17 cellular contexts compared by ENCODE assay signal in genomic region chr17:957856-958421, GRCh38. TPM values are rescaled to one million over a fixed set of nuclear protein-coding genes. Genes with fewer than 3 reads are reported as not detected.
DNase-seq lines count a peak whose midpoint lies in the region; ATAC-seq and TF ChIP-seq lines count a peak whose summit lies in the region.
"Had no signal": no experiment of that assay in that cellular context is flagged by ENCODE, and none has a peak within 500 bp of the region (broad histone marks: within the 10 kb centered on the region; RNA-seq: fewer than 3 reads in every experiment).

No MANE protein-coding gene starts in this region.

- H3K9me3 Mint-ChIP-seq in nephron (no peaks in the 10 kb centered on the region), type B pancreatic cell (peaks cover 9% of the 10 kb centered on the region)

- no peak for ATAC-seq in Right ventricle myocardium superior (ENCODE audit: poor library complexity)
- ATAC-seq in Right ventricle myocardium inferior: no peak
- no peak for ATAC-seq in GM21723 (IDR thresholded peaks at IDR 0.05; ENCODE audit: unreplicated experiment)

- H3K9me3 ChIP-seq in esophagus muscularis mucosa: no peaks in the 10 kb centered on the region
- H3K9me3 ChIP-seq: ovary, thyroid gland had no signal

- intact Hi-C loops in Right ventricle myocardium superior (cut with DNase I) (no loop called here), Right ventricle myocardium inferior (cut with DNase I) (no loop called here), esophagus muscularis mucosa (cut with DNase I) (no loop called here)

- H3K27ac Mint-ChIP-seq in nephron (peak overlapping the region in 2 of 3 experiments; percentile 14 to 55), type B pancreatic cell (peak overlapping the region; percentile 91)
- H3K27ac Mint-ChIP-seq: HFFc6 had no signal

- H3K36me3 Mint-ChIP-seq in nephron (ENCODE audit: low read depth) (peaks cover 18% of the 10 kb centered on the region), type B pancreatic cell (peaks cover 25% of the 10 kb centered on the region)

- H3K27me3 Mint-ChIP-seq in nephron (ENCODE audit: low read depth) (peaks cover 3% of the 10 kb centered on the region), type B pancreatic cell (no peaks in the 10 kb centered on the region)

- DNase-seq in Right ventricle myocardium superior: peak; percentile 15
- no peak for DNase-seq in Right ventricle myocardium inferior (ENCODE audit: missing footprints)
- no peak for DNase-seq in esophagus muscularis mucosa (ENCODE audit: extremely low spot score)
- DNase-seq in type B pancreatic cell (ENCODE audit: extremely low spot score, unreplicated experiment): no peak
- DNase-seq in T-helper 9 cell: no peak
- no peak for DNase-seq in NCI-H1105 (lab: John Stamatoyannopoulos, UW)
- DNase-seq: 8988T, HFFc6, NCI-H1694 treated with DMSO at 0.1 percent for 48 hours, NCI-H345, small intestine, T-helper 1 cell, thyroid gland had no signal

- H3K4me3 Mint-ChIP-seq in nephron (peak overlapping the region in 2 of 3 experiments; percentile 6 to 26), type B pancreatic cell (peak overlapping the region; percentile 74)

- no peaks in the 10 kb centered on the region for H3K36me3 ChIP-seq in esophagus muscularis mucosa
- H3K36me3 ChIP-seq: ovary, thyroid gland had no signal

- peak overlapping the region; percentile 78 to 90 (median 82) for H3K27ac ChIP-seq in esophagus muscularis mucosa (replicated peaks in 1 of 4)
- H3K27ac ChIP-seq: C4-2B, ovary, thyroid gland had no signal

- TF ChIP-seq CTCF in esophagus muscularis mucosa (IDR thresholded peaks at IDR 0.05) (no peak), nephron (IDR thresholded peaks at IDR 0.05; ENCODE audit: unreplicated experiment in 3 of 3) (no peak), type B pancreatic cell (conservative IDR thresholded peaks at IDR 0.05) (no peak)

- peaks cover 47% of the 10 kb centered on the region for H3K4me1 Mint-ChIP-seq in nephron
- peaks cover 28% of the 10 kb centered on the region for H3K4me1 Mint-ChIP-seq in type B pancreatic cell (ENCODE audit: unreplicated experiment)

- H3K27me3 ChIP-seq in esophagus muscularis mucosa: no peaks in the 10 kb centered on the region
- H3K27me3 ChIP-seq: ovary, thyroid gland had no signal

- H3K4me3 ChIP-seq in esophagus muscularis mucosa: no peak overlapping the region
- H3K4me3 ChIP-seq: ovary, thyroid gland had no signal

- 44% methylated on average over 20 of the region's 20 CpGs for WGBS in esophagus muscularis mucosa

- no peak for TF ChIP-seq EP300 in esophagus muscularis mucosa (IDR thresholded peaks at IDR 0.05)

- peaks cover 7 to 60% (median 44%) of the 10 kb centered on the region in 4 donors for H3K4me1 ChIP-seq in esophagus muscularis mucosa

- TF ChIP-seq POLR2A in esophagus muscularis mucosa (IDR thresholded peaks at IDR 0.05; ENCODE audit: low read depth): no peak

RNA-seq across cellular contexts. Expression of gene NXN, which starts 21.6 kb away (rescaled TPM):
- total RNA-seq in Right ventricle myocardium superior (20.2 TPM), Right ventricle myocardium inferior (18.5 TPM), esophagus muscularis mucosa (10 to 100 TPM; 37.0 to 65.6 (median 49.8) TPM), type B pancreatic cell (ENCODE audit: low replicate concordance) (65.1 and 68.0 TPM in 2 replicates)

RNA-seq across cellular contexts. Expression of gene TIMM22, which starts 39.0 kb away (rescaled TPM):
- total RNA-seq in Right ventricle myocardium superior (17.1 TPM), Right ventricle myocardium inferior (17.3 TPM), esophagus muscularis mucosa (10 to 100 TPM; 14.1 to 17.9 (median 15.8) TPM), type B pancreatic cell (ENCODE audit: low replicate concordance) (16.2 and 20.1 TPM in 2 replicates)
